In genomic region chr18:9101730-9102390, GRCh38 we compare ENCODE assay signal across 8 cellular contexts. TPM values are rescaled to one million over a fixed set of nuclear protein-coding genes. Genes with fewer than 3 reads are reported as not detected.
DNase-seq lines count a peak whose midpoint lies in the region; ATAC-seq and TF ChIP-seq lines count a peak whose summit lies in the region.

No MANE protein-coding gene starts in this region.

- H3K4me1 ChIP-seq in colonic mucosa (peaks cover 12% of the 10 kb centered on the region), lower lobe of right lung (peaks cover 38% of the 10 kb centered on the region), thymus (ENCODE audit: control insufficient read depth, insufficient read depth, low read length) (peaks cover 21% of the 10 kb centered on the region)

- intact Hi-C loops in colonic mucosa (cut with DNase I), result loop anchor here (5.0 kb wide), 1 partner anchor 35 kb away; the partner anchor contains the start of gene ANKRD12
- intact Hi-C loops in lower lobe of right lung (cut with DNase I), result no loop called here

- H3K9me3 ChIP-seq in colonic mucosa, result no peaks in the 10 kb centered on the region
- no peaks in the 10 kb centered on the region for H3K9me3 ChIP-seq in lower lobe of right lung
- H3K9me3 ChIP-seq in thymus (ENCODE audit: control insufficient read depth), result no peaks in the 10 kb centered on the region

- H3K9ac ChIP-seq in colonic mucosa (ENCODE audit: low read depth in 2 of 2, low read length in 2 of 2), result peak overlapping the region; percentile 78 to 97

- 1% methylated on average over 9 of the region's 9 CpGs for WGBS in thymus

- peak overlapping the region; percentile 94 for H3K27ac ChIP-seq in colonic mucosa
- peak overlapping the region; percentile 89 for H3K27ac ChIP-seq in lower lobe of right lung
- H3K27ac ChIP-seq in thymus (ENCODE audit: low read depth), result peak overlapping the region; percentile 94

- TF ChIP-seq CTCF in AG10803 (conservative IDR thresholded peaks at IDR 0.05; ENCODE audit: low read length), result no peak
- no peak for TF ChIP-seq CTCF in colonic mucosa (IDR thresholded peaks at IDR 0.05)
- TF ChIP-seq CTCF in lower lobe of right lung (IDR thresholded peaks at IDR 0.05), result no peak

- DNase-seq in AG10803 (ENCODE audit: low read depth), result peak; percentile 75
- DNase-seq in RPMI8226, result peak; percentile 47
- peak; percentile 29 for DNase-seq in colonic mucosa
- no peak for DNase-seq in lower lobe of right lung
- DNase-seq in NCI-H526 treated with DMSO at 0.1 percent for 48 hours (lab: John Stamatoyannopoulos, UW), result no peak

- H3K36me3 ChIP-seq in colonic mucosa (no peaks in the 10 kb centered on the region), lower lobe of right lung (no peaks in the 10 kb centered on the region), thymus (ENCODE audit: control insufficient read depth, insufficient read depth) (no peaks in the 10 kb centered on the region)

- peak; percentile 2 for ATAC-seq in GM18519 (IDR thresholded peaks at IDR 0.05; ENCODE audit: low FRiP score, unreplicated experiment)
- peak; percentile 1 for ATAC-seq in HG03565 (IDR thresholded peaks at IDR 0.05; ENCODE audit: unreplicated experiment)
- peak; percentile 77 to 83 for ATAC-seq in lower lobe of right lung

- peak overlapping the region; percentile 81 for H3K4me3 ChIP-seq in AG10803 (ENCODE audit: low read length)
- peak overlapping the region; percentile 54 for H3K4me3 ChIP-seq in colonic mucosa
- peak overlapping the region; percentile 68 for H3K4me3 ChIP-seq in lower lobe of right lung
- H3K4me3 ChIP-seq in thymus (ENCODE audit: low read length), result peak overlapping the region; percentile 87

- no peaks in the 10 kb centered on the region for H3K27me3 ChIP-seq in colonic mucosa
- H3K27me3 ChIP-seq in lower lobe of right lung (ENCODE audit: low read depth), result no peaks in the 10 kb centered on the region
- no peaks in the 10 kb centered on the region for H3K27me3 ChIP-seq in thymus (ENCODE audit: control insufficient read depth, insufficient read depth)

RNA-seq across cellular contexts. Expression of gene NDUFV2, which starts 0.6 kb away (rescaled TPM):
- total RNA-seq in colonic mucosa (100 to 1,000 TPM; 175 to 203 TPM), lower lobe of right lung (108 TPM)
- 212 TPM for polyA plus RNA-seq in thymus

RNA-seq across cellular contexts. Expression of gene ANKRD12, which starts 34.7 kb away (rescaled TPM):
- 10 to 100 TPM; 27.9 to 55.7 TPM for total RNA-seq in colonic mucosa
- 77.7 TPM for total RNA-seq in lower lobe of right lung
- 13.0 TPM for polyA plus RNA-seq in thymus

Comparison
In these comparisons a context has a peak if more than half of its experiments do, and no peak if none do; other contexts are left out.
1. DNase-seq: peak in AG10803 (single experiment), RPMI8226 (single experiment) and colonic mucosa (single experiment); none in lower lobe of right lung (single experiment) and NCI-H526 treated with DMSO at 0.1 percent for 48 hours (single experiment).
2. ATAC-seq: peak in every context shown above with its lines; median percentile 80 in lower lobe of right lung; 2 in GM18519; 1 in HG03565.
3. Peak in every context shown above with its lines, with median percentiles within 50 percentile points of each other: H3K4me3 ChIP-seq and H3K27ac ChIP-seq.